Comparison of ENCODE assay signal across 25 cellular contexts in the genomic region with DNA sequence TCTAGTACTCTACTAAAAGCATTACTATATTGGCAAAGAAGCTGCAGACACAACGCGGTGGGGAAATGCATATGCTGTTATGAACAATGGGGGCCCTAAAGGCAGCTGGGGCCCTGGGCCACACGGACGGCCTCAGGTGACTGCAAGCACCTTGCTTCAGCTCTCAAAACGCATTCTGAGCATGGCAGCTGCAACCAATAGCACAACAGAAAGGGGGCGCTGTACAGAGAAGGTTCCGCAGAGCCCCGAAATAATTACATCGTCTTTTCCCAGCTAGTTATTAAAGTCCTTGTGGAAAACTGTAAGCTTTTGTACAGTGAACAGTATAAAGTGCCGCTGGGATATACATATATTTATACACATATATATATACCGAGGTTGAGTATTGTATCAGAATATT. TPM values are rescaled to one million over a fixed set of nuclear protein-coding genes. Genes with fewer than 3 reads are reported as not detected.
DNase-seq lines count a peak whose midpoint lies in the region; ATAC-seq and TF ChIP-seq lines count a peak whose summit lies in the region.
"Had no signal": no experiment of that assay in that cellular context is flagged by ENCODE, and none has a peak within 500 bp of the region (broad histone marks: within the 10 kb centered on the region; RNA-seq: fewer than 3 reads in every experiment).

No MANE protein-coding gene starts in this region.

- H3K4me1 Mint-ChIP-seq in GM23338 (peaks cover 12% of the 10 kb centered on the region), immature natural killer cell (peaks cover 0 to 2% of the 10 kb centered on the region in 2 donors)
- H3K4me1 Mint-ChIP-seq: activated CD4-positive, alpha-beta T cell treated with anti-CD3 and anti-CD28 coated beads for 36 hours; central memory CD8-positive, alpha-beta T cell; naive B cell had no signal

- H3K9me2 ChIP-seq in GM23338 (ENCODE audit: insufficient read depth), result no peaks in the 10 kb centered on the region
- H3K9me2 ChIP-seq in OCI-LY7 (ENCODE audit: insufficient read depth, low read length), result no peaks in the 10 kb centered on the region

- TF ChIP-seq CTCF in 22Rv1 (IDR thresholded peaks at IDR 0.05) (0 out of 2 replicates have a peak, but pooled peaks have one; percentile 14), GM23338 (conservative IDR thresholded peaks at IDR 0.05; ENCODE audit: low read depth in 2 of 2) (peak; percentile 51 to 75), OCI-LY7 (conservative IDR thresholded peaks at IDR 0.05; ENCODE audit: low read length) (peak; percentile 36; the same call in 1 of the 2 replicates), fibroblast of villous mesenchyme (IDR thresholded peaks at IDR 0.05; ENCODE audit: insufficient read depth, low read depth, low read length) (peak; percentile 9), ovary (IDR thresholded peaks at IDR 0.05) (no peak), GM20000 (IDR thresholded peaks at IDR 0.05; ENCODE audit: extremely low read depth, missing control alignments) (no peak)

- H3K9me3 Mint-ChIP-seq in GM23338, result no peaks in the 10 kb centered on the region
- no peaks in the 10 kb centered on the region for H3K9me3 Mint-ChIP-seq in immature natural killer cell
- H3K9me3 Mint-ChIP-seq: central memory CD8-positive, alpha-beta T cell; dendritic cell treated with granulocyte-macrophage colony-stimulating factor and Interleukin-4, amounts not matched to agents 40 ng/mL and 50 ng/mL, for 4 days; stimulated activated naive CD8-positive, alpha-beta T cell treated with anti-CD3 and anti-CD28 coated beads, Interleukin-15, Interleukin-2, amounts not matched to agents 100 ng/mL and 50 ng/mL, for 24 hours had no signal

- POLR2A ChIA-PET in OCI-LY7 (lab: Charles Lee), result no interaction called here

- no peak for TF ChIP-seq POLR2A in ovary (IDR thresholded peaks at IDR 0.05)

- no TSS peak for BruUV-seq in OCI-LY7 (replicated peaks; lab: Mats Ljungman, UMichigan)

- H3K4me3 ChIP-seq in GM23338 (no peak overlapping the region), OCI-LY7 (ENCODE audit: low read depth, low read length, poor library complexity, severe bottlenecking) (no peak overlapping the region), fibroblast of villous mesenchyme (ENCODE audit: low read depth, low read length) (no peak overlapping the region), ovary (no peak overlapping the region)
- H3K4me3 ChIP-seq: A549, SJSA1, thoracic aorta had no signal

- no peak; the same call in 2 of the 3 replicates for ATAC-seq in GM23338
- ATAC-seq: A549; activated CD4-positive, alpha-beta T cell treated with anti-CD3 and anti-CD28 coated beads for 36 hours; activated CD8-positive, alpha-beta T cell treated with anti-CD3 and anti-CD28 coated beads, Interleukin-2, amount 10 ng/mL, durations not matched to agents 7 days and 5 days; left ventricle myocardium superior had no signal

- H3K9me3 ChIP-seq in OCI-LY7 (ENCODE audit: low read length) (no peaks in the 10 kb centered on the region), ovary (no peaks in the 10 kb centered on the region)
- H3K9me3 ChIP-seq: A549, SJSA1, thoracic aorta had no signal

- H3K27ac ChIP-seq in 22Rv1, result no peak overlapping the region
- H3K27ac ChIP-seq in GM23338 (ENCODE audit: low read depth), result no peak overlapping the region
- no peak overlapping the region for H3K27ac ChIP-seq in OCI-LY7 (ENCODE audit: low read depth, low read length, poor library complexity, severe bottlenecking)
- no peak overlapping the region for H3K27ac ChIP-seq in ovary
- H3K27ac ChIP-seq: A549, thoracic aorta had no signal

- H3K4me1 ChIP-seq in GM23338 (ENCODE audit: insufficient read depth), result no peaks in the 10 kb centered on the region
- no peaks in the 10 kb centered on the region for H3K4me1 ChIP-seq in OCI-LY7 (ENCODE audit: insufficient read depth, low read length, poor library complexity, severe bottlenecking)
- H3K4me1 ChIP-seq in ovary (ENCODE audit: insufficient read depth), result peaks cover 1% of the 10 kb centered on the region
- H3K4me1 ChIP-seq: A549 had no signal

- H3K79me2 ChIP-seq in GM23338 (replicated peaks; ENCODE audit: insufficient read depth) (no peaks in the 10 kb centered on the region), OCI-LY7 (ENCODE audit: insufficient read depth, low read depth, low read length) (no peaks in the 10 kb centered on the region)

- H3K27me3 ChIP-seq in GM23338 (ENCODE audit: insufficient read depth) (no peaks in the 10 kb centered on the region), ovary (no peaks in the 10 kb centered on the region)
- H3K27me3 ChIP-seq: SJSA1 had no signal

- WGBS in ovary, 3 donors, result 93 to 94% (median 93%) methylated on average over 11 of the region's 11 CpGs

- no peaks in the 10 kb centered on the region for H3K36me3 ChIP-seq in GM23338 (ENCODE audit: insufficient read depth)
- no peaks in the 10 kb centered on the region for H3K36me3 ChIP-seq in OCI-LY7 (ENCODE audit: insufficient read depth, low read length)
- no peaks in the 10 kb centered on the region for H3K36me3 ChIP-seq in ovary
- H3K36me3 ChIP-seq: SJSA1, thoracic aorta had no signal

- H3K4me3 Mint-ChIP-seq in GM23338 (no peak overlapping the region), immature natural killer cell (no peak overlapping the region)
- H3K4me3 Mint-ChIP-seq: activated CD4-positive, alpha-beta T cell treated with anti-CD3 and anti-CD28 coated beads for 36 hours; activated CD8-positive, alpha-beta T cell treated with anti-CD3 and anti-CD28 coated beads, Interleukin-2, amount 10 ng/mL, durations not matched to agents 7 days and 5 days; central memory CD8-positive, alpha-beta T cell; dendritic cell treated with granulocyte-macrophage colony-stimulating factor and Interleukin-4, amounts not matched to agents 40 ng/mL and 50 ng/mL, for 4 days; naive B cell; stimulated activated naive CD8-positive, alpha-beta T cell treated with anti-CD3 and anti-CD28 coated beads, Interleukin-15, Interleukin-2, amounts not matched to agents 100 ng/mL and 50 ng/mL, for 24 hours had no signal

- no peaks in the 10 kb centered on the region for H3F3A ChIP-seq in GM23338 (replicated peaks; ENCODE audit: low read depth)

- CTCF ChIA-PET in OCI-LY7 (lab: Charles Lee; ENCODE audit: unreplicated experiment), result no interaction called here

- no peaks in the 10 kb centered on the region for H3K36me3 Mint-ChIP-seq in GM23338 (ENCODE audit: low read depth)
- no peaks in the 10 kb centered on the region for H3K36me3 Mint-ChIP-seq in immature natural killer cell
- H3K36me3 Mint-ChIP-seq: naive B cell had no signal

- H3K27me3 Mint-ChIP-seq in GM23338 (ENCODE audit: insufficient read depth, low read depth, poor library complexity) (no peaks in the 10 kb centered on the region), immature natural killer cell (ENCODE audit: low read depth in 3 of 3) (peaks cover 2 to 9% (median 6%) of the 10 kb centered on the region in 3 donors)
- H3K27me3 Mint-ChIP-seq: stimulated activated naive CD8-positive, alpha-beta T cell treated with anti-CD3 and anti-CD28 coated beads, Interleukin-15, Interleukin-2, amounts not matched to agents 100 ng/mL and 50 ng/mL, for 24 hours had no signal

- intact Hi-C loops in OCI-LY7 (cut with micrococcal nuclease; ENCODE audit: unreplicated experiment), result no loop called here
- intact Hi-C loops in ovary (cut with DNase I), result no loop called here

- H4K20me1 ChIP-seq in GM23338 (replicated peaks; ENCODE audit: insufficient read depth) (no peaks in the 10 kb centered on the region), OCI-LY7 (ENCODE audit: insufficient read depth, low read length) (no peaks in the 10 kb centered on the region)

- DNase-seq in GM23338 (ENCODE audit: low spot score) (peak; percentile 29), OCI-LY7 (ENCODE audit: low spot score) (no peak), fibroblast of villous mesenchyme (ENCODE audit: low read depth) (no peak), ovary (no peak), immature natural killer cell (no peak), iPS-NIHi11 (ENCODE audit: low spot score) (no peak), GM20000 (ENCODE audit: low spot score) (no peak)
- DNase-seq: activated CD4-positive, alpha-beta T cell treated with anti-CD3 and anti-CD28 coated beads for 36 hours; activated CD8-positive, alpha-beta T cell treated with anti-CD3 and anti-CD28 coated beads, Interleukin-2, amount 10 ng/mL, durations not matched to agents 7 days and 5 days; COR-L47; DMS53; GDM1; left ventricle myocardium superior; naive B cell; NCI-H1092; NCI-H1694 treated with DMSO at 0.1 percent for 48 hours; NCI-H510A treated with DMSO at 0.1 percent for 48 hours; nucleus accumbens had no signal

- H3K4me2 ChIP-seq in GM23338, result no peak overlapping the region
- no peak overlapping the region for H3K4me2 ChIP-seq in OCI-LY7 (ENCODE audit: low read length)
- H3K4me2 ChIP-seq: A549 had no signal

- no peak for TF ChIP-seq EP300 in ovary (IDR thresholded peaks at IDR 0.05)

- H2AFZ ChIP-seq in GM23338 (no peak overlapping the region), OCI-LY7 (ENCODE audit: low read length) (no peak overlapping the region)

- H3K27ac Mint-ChIP-seq in GM23338 (no peak overlapping the region), immature natural killer cell (no peak overlapping the region)
- H3K27ac Mint-ChIP-seq: activated CD4-positive, alpha-beta T cell treated with anti-CD3 and anti-CD28 coated beads for 36 hours; activated CD8-positive, alpha-beta T cell treated with anti-CD3 and anti-CD28 coated beads, Interleukin-2, amount 10 ng/mL, durations not matched to agents 7 days and 5 days; dendritic cell treated with granulocyte-macrophage colony-stimulating factor and Interleukin-4, amounts not matched to agents 40 ng/mL and 50 ng/mL, for 4 days; naive B cell; stimulated activated naive CD8-positive, alpha-beta T cell treated with anti-CD3 and anti-CD28 coated beads, Interleukin-15, Interleukin-2, amounts not matched to agents 100 ng/mL and 50 ng/mL, for 24 hours had no signal

TF ChIP-seq in GM23338, 12 proteins besides CTCF, POLR2A, EP300 and RAD21 (continues in another document):
- TF ChIP-seq STAT1 (IDR thresholded peaks at IDR 0.05; ENCODE audit: unreplicated experiment) (no peak), CREB1 (CRISPR knock-in tag; IDR thresholded peaks at IDR 0.05; ENCODE audit: low read depth) (no peak), POLR2AphosphoS5 (IDR thresholded peaks at IDR 0.05; ENCODE audit: low read depth) (no peak)

RNA-seq across cellular contexts. Expression of gene PXDN, which starts 45.3 kb away (rescaled TPM):
- total RNA-seq in GM23338 (2014; rRNA removed; shearing (Covaris generic)), result 216 and 225 TPM in 2 replicates
- polyA plus RNA-seq in GM23338 (2016; fragmentation: Nextera tagmentation; extraction: Ambion mirVana) (38.5 and 42.2 TPM in 2 replicates), ovary (100 to 1,000 TPM in 1 of 2 donors, 10 to 100 TPM in 1; 39.2 to 116 TPM), immature natural killer cell (1 to 10 TPM in 1 of 3 donors, under 1 TPM in 1, not detected in 1; 0.93 to 1.0 TPM)
- total RNA-seq in OCI-LY7 (2014; rRNA removed; shearing (Covaris generic)), result not detected in 2 replicates
- total RNA-seq in OCI-LY7 (2022) (not detected in 2 replicates), fibroblast of villous mesenchyme (296 and 372 TPM in 2 replicates), ovary (10 to 100 TPM; 36.0 to 73.3 (median 54.5) TPM)

Comparison
In these comparisons a context has a peak if more than half of its experiments do, and no peak if none do; other contexts are left out.
1. CTCF ChIP-seq: peak in 22Rv1 (single experiment), GM23338 (2 of 2), OCI-LY7 (single experiment) and fibroblast of villous mesenchyme (single experiment); none in ovary (0 of 3) and GM20000 (single experiment).
2. RNA of gene PXDN, which starts 45.3 kb away (total RNA-seq): 296 to 372 TPM in fibroblast of villous mesenchyme, 216 to 225 TPM in GM23338 and 36.0 to 73.3 TPM in ovary; not detected in OCI-LY7; every median in the first group is over 10 times any median in the second.